ENCODE assay signal across 14 cellular contexts in the genomic region with DNA sequence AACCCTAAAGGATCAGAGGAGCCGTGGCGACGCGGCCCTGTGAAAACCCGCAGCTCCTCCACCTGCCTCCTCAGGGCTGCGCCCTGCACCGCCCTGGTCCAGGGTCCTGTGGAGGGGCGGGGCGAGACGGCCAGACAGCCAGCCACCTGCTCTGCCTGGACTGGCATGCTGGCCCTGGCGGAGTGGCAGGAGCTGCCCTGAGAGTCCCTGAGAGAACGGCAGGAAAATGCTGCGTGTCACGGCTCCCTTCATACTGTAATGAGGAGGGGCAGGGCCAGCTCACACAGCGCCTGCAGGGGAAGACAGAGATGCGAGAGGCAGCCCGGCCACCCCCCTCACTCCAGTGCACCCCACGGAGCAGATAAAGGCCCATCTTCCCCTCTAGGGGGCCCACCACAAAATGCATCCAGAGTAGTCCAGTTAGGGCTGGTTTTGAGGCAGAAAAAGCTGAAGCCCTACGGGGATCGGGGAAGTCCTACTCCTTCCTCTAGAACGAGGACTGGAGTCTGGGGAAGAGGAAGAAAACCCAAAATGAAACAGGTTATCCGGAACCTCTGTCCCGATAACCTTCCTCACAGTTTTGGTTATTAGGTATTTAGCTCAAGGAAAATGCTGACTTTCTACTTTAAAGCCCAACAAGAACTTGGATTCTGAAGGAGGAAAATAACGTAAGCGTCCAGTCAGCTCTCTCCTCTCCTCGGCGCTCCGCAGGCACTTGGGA.
DNase-seq lines count a peak whose midpoint lies in the region; ATAC-seq, FAIRE-seq and TF ChIP-seq lines count a peak whose summit lies in the region.
"Had no signal": no experiment of that assay in that cellular context is flagged by ENCODE, and none has a peak within 500 bp of the region (broad histone marks: within the 10 kb centered on the region; RNA-seq: fewer than 3 reads in every experiment).

No MANE protein-coding gene starts in this region.

- no peak for FAIRE-seq in pancreas (lab: Jason Lieb, UNC)

- H3K9me3 ChIP-seq in pancreas = no peaks in the 10 kb centered on the region
- H3K9me3 ChIP-seq in Caco-2 = no peaks in the 10 kb centered on the region
- H3K9me3 ChIP-seq: MG63 had no signal

- H3K27me3 ChIP-seq in pancreas (no peaks in the 10 kb centered on the region), Caco-2 (replicated peaks; ENCODE audit: control insufficient read depth, insufficient read depth, low read length) (no peaks in the 10 kb centered on the region)
- H3K27me3 ChIP-seq: MG63 had no signal

- 62 to 66% methylated on average over 28 of the region's 28 CpGs for WGBS in pancreas, 2 donors

- H3K27ac Mint-ChIP-seq in central memory CD8-positive, alpha-beta T cell (ENCODE audit: low read depth) = peak overlapping the region; percentile 80
- H3K27ac Mint-ChIP-seq in Caco-2 (ENCODE audit: unreplicated experiment) = no peak overlapping the region
- H3K27ac Mint-ChIP-seq: activated CD4-positive, alpha-beta T cell treated with anti-CD3 and anti-CD28 coated beads, Interleukin-2, amount 10 ng/mL, durations not matched to agents 7 days and 5 days; T-helper 1 cell treated with Interleukin-12 subunit alpha and Interleukin-12 subunit beta and Interleukin-4 antibody, amounts not matched to agents 30 μg/mL and 1 μg/mL, for 36 hours; type B pancreatic cell had no signal

- H3K4me3 ChIP-seq in pancreas (no peak overlapping the region), Caco-2 (ENCODE audit: low read depth, low read length) (no peak overlapping the region)
- H3K4me3 ChIP-seq: MG63 had no signal

- no peaks in the 10 kb centered on the region for H3K4me1 ChIP-seq in pancreas
- peaks cover 11% of the 10 kb centered on the region for H3K4me1 ChIP-seq in Caco-2

- DNase-seq in NCI-H187 (lab: John Stamatoyannopoulos, UW) = peak; percentile 20 to 60
- no peak for DNase-seq in NCI-H187 treated with DMSO at 0.1 percent for 48 hours (lab: John Stamatoyannopoulos, UW)
- peak; percentile 43 for DNase-seq in NCI-H1092 (lab: John Stamatoyannopoulos, UW)
- no peak for DNase-seq in central memory CD8-positive, alpha-beta T cell (ENCODE audit: low spot score in 2 of 2)
- DNase-seq in pancreas = peak in 5 of 6 donors; percentile 32 to 73 (median 61)
- no peak for DNase-seq in 8988T
- DNase-seq in NCI-H524 treated with DMSO at 0.1 percent for 48 hours (lab: John Stamatoyannopoulos, UW) = no peak
- DNase-seq in Caco-2 = no peak
- DNase-seq: activated CD4-positive, alpha-beta T cell treated with anti-CD3 and anti-CD28 coated beads, Interleukin-2, amount 10 ng/mL, durations not matched to agents 7 days and 5 days; activated naive CD4-positive, alpha-beta T cell; central memory CD4-positive, alpha-beta T cell; MG63 had no signal

- H3K4me1 Mint-ChIP-seq in central memory CD8-positive, alpha-beta T cell = peaks cover 18% of the 10 kb centered on the region
- peaks cover 17% of the 10 kb centered on the region for H3K4me1 Mint-ChIP-seq in Caco-2 (ENCODE audit: low read depth, unreplicated experiment)
- H3K4me1 Mint-ChIP-seq: activated CD4-positive, alpha-beta T cell treated with anti-CD3 and anti-CD28 coated beads, Interleukin-2, amount 10 ng/mL, durations not matched to agents 7 days and 5 days had no signal

- ATAC-seq in central memory CD8-positive, alpha-beta T cell (replicated peaks; ENCODE audit: extremely low read depth, poor library complexity, severe bottlenecking) = no peak
- peak; percentile 43 to 96 (median 70) for ATAC-seq in pancreas

- intact Hi-C loops in pancreas (cut with DNase I) = no loop called here
- intact Hi-C loops in Caco-2 (cut with micrococcal nuclease; ENCODE audit: unreplicated experiment) = no loop called here

- H3K36me3 ChIP-seq in pancreas (peaks cover 0 to 44% (median 12%) of the 10 kb centered on the region in 3 donors), Caco-2 (ENCODE audit: control insufficient read depth, insufficient read depth, low read length) (peaks cover 2% of the 10 kb centered on the region; the same call in 1 of the 2 replicates)
- H3K36me3 ChIP-seq: MG63 had no signal

- no peaks in the 10 kb centered on the region for H3K9me3 Mint-ChIP-seq in central memory CD8-positive, alpha-beta T cell
- no peaks in the 10 kb centered on the region for H3K9me3 Mint-ChIP-seq in Caco-2 (ENCODE audit: unreplicated experiment)
- H3K9me3 Mint-ChIP-seq: activated CD4-positive, alpha-beta T cell treated with anti-CD3 and anti-CD28 coated beads, Interleukin-2, amount 10 ng/mL, durations not matched to agents 7 days and 5 days; T-helper 1 cell treated with Interleukin-12 subunit alpha and Interleukin-12 subunit beta and Interleukin-4 antibody, amounts not matched to agents 30 μg/mL and 1 μg/mL, for 36 hours; type B pancreatic cell had no signal

- POLR2A ChIA-PET in Caco-2 (lab: Charles Lee) = interaction anchor here (0.7 kb wide), 1 partner anchor 732 kb away, joined by 3 read pairs; no protein-coding TSS in a partner anchor

- H3K27me3 Mint-ChIP-seq in central memory CD8-positive, alpha-beta T cell = no peaks in the 10 kb centered on the region
- H3K27me3 Mint-ChIP-seq in Caco-2 (ENCODE audit: insufficient read depth, unreplicated experiment) = no peaks in the 10 kb centered on the region
- H3K27me3 Mint-ChIP-seq: activated CD4-positive, alpha-beta T cell treated with anti-CD3 and anti-CD28 coated beads, Interleukin-2, amount 10 ng/mL, durations not matched to agents 7 days and 5 days; type B pancreatic cell had no signal

- no TSS peak for BruUV-seq in Caco-2 (replicated peaks; lab: Mats Ljungman, UMichigan)

- H3K4me3 Mint-ChIP-seq in central memory CD8-positive, alpha-beta T cell = peak overlapping the region; percentile 6
- H3K4me3 Mint-ChIP-seq in Caco-2 (ENCODE audit: unreplicated experiment) = no peak overlapping the region
- H3K4me3 Mint-ChIP-seq: activated CD4-positive, alpha-beta T cell treated with anti-CD3 and anti-CD28 coated beads, Interleukin-2, amount 10 ng/mL, durations not matched to agents 7 days and 5 days; T-helper 1 cell treated with Interleukin-12 subunit alpha and Interleukin-12 subunit beta and Interleukin-4 antibody, amounts not matched to agents 30 μg/mL and 1 μg/mL, for 36 hours; type B pancreatic cell had no signal

- H3K27ac ChIP-seq in pancreas = no peak overlapping the region

- peaks cover 85% of the 10 kb centered on the region for H3K36me3 Mint-ChIP-seq in central memory CD8-positive, alpha-beta T cell (ENCODE audit: insufficient read depth)
- H3K36me3 Mint-ChIP-seq in Caco-2 (ENCODE audit: insufficient read depth, unreplicated experiment) = peaks cover 54% of the 10 kb centered on the region

- CTCF ChIA-PET in Caco-2 (lab: Charles Lee) = interaction anchor here (1.2 kb wide), 1 partner anchor 34 kb away, joined by 3 read pairs; no protein-coding TSS in a partner anchor

- TF ChIP-seq CTCF in pancreas (IDR thresholded peaks at IDR 0.05) (no peak), Caco-2 (IDR thresholded peaks at IDR 0.05; ENCODE audit: insufficient read depth in 1 of 2, low read depth in 1 of 2, low read length in 1 of 2, severe bottlenecking in 1 of 2, unreplicated experiment in 1 of 2) (no peak)

Comparison
In these comparisons a context has a peak if more than half of its experiments do, and no peak if none do; other contexts are left out.
1. DNase-seq: peak in NCI-H187 (2 of 2), NCI-H1092 (single experiment) and pancreas (5 of 6); none in NCI-H187 treated with DMSO at 0.1 percent for 48 hours (single experiment), central memory CD8-positive, alpha-beta T cell (0 of 2), 8988T (single experiment), NCI-H524 treated with DMSO at 0.1 percent for 48 hours (single experiment) and Caco-2 (0 of 2).